8 cellular contexts compared by ENCODE assay signal in the genomic region with DNA sequence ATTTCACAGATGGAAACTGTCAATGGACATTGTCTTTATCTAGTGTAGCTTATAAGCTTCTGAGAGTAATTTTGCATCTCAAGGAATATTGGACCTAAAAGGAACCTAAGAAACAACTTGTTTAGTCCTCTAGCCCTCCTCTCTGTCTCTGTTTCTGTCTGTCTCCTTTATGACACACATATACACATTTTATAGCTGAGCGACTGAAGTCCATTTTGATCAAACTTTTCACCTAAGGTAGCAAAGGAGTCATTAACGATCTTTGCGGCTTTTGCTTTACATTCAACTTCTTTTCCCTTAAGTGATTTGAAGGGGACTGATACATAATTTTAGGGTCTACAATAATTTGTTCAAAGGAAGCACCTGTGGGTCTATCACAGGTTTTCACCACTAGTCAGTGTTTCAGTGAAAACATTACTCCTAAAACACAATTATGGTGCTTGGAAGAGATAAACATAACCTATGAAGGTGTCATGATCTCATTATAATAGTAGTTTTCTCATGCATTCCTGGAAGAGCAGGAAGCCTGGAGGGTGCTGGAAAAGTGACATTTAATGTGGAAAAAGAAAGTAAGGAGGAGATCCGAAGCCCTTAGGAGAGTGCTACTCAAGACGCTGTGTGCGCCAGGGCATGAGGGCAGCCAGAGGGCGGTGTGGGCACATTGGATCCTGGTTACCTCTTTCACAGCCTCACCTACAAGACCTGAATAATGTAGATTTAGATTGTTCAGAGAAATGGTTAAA.
DNase-seq lines count a peak whose midpoint lies in the region; ATAC-seq, FAIRE-seq and TF ChIP-seq lines count a peak whose summit lies in the region.

No MANE protein-coding gene starts in this region.

- ATAC-seq in stimulated activated memory B cell treated with anti-CD40 and anti-IgM and Interleukin-4, amounts not matched to agents 10 μg/mL and 1 μg/mL and 100 μg/mL, for 72 hours: peak; percentile 85
- no peak for ATAC-seq in omental fat pad (ENCODE audit: low FRiP score)

- FAIRE-seq in G401.6 (lab: Jason Lieb, UNC): peak; percentile 95
- peak; percentile 42 for FAIRE-seq in HTR-8/SVneo (lab: Jason Lieb, UNC)

- DNase-seq in HTR-8/SVneo (ENCODE audit: insufficient read length, low spot score) (peak; percentile 28), chondrocyte (ENCODE audit: low spot score) (no peak), medulla oblongata (ENCODE audit: extremely low spot score) (peak; percentile 31), omental fat pad (ENCODE audit: low spot score) (no peak), cortex of kidney (lab: John Stamatoyannopoulos, UW) (no peak)
- peak; percentile 35 for DNase-seq in activated CD4-positive, CD25-positive, alpha-beta regulatory T cell treated with anti-CD3 and anti-CD28 coated beads, Interleukin-2, amount 50 U/mL, for 72 hours

- peak; percentile 74 for TF ChIP-seq CTCF in chondrocyte (IDR thresholded peaks at IDR 0.05)
- TF ChIP-seq CTCF in omental fat pad (IDR thresholded peaks at IDR 0.05): peak in 1 of 3 donors; percentile 13

- peaks cover 21% of the 10 kb centered on the region for H3K4me1 Mint-ChIP-seq in chondrocyte (ENCODE audit: low read depth)
- H3K4me1 Mint-ChIP-seq in stimulated activated memory B cell treated with anti-CD40 and anti-IgM and Interleukin-4, amounts not matched to agents 10 μg/mL and 1 μg/mL and 100 μg/mL, for 72 hours: peaks cover 8% of the 10 kb centered on the region

- H3K36me3 Mint-ChIP-seq in chondrocyte (ENCODE audit: low read depth): no peaks in the 10 kb centered on the region
- H3K36me3 Mint-ChIP-seq in stimulated activated memory B cell treated with anti-CD40 and anti-IgM and Interleukin-4, amounts not matched to agents 10 μg/mL and 1 μg/mL and 100 μg/mL, for 72 hours: no peaks in the 10 kb centered on the region

- H3K4me3 Mint-ChIP-seq in chondrocyte (ENCODE audit: unreplicated experiment): no peak overlapping the region
- peak overlapping the region; percentile 40 for H3K4me3 Mint-ChIP-seq in stimulated activated memory B cell treated with anti-CD40 and anti-IgM and Interleukin-4, amounts not matched to agents 10 μg/mL and 1 μg/mL and 100 μg/mL, for 72 hours

- no peaks in the 10 kb centered on the region for H3K9me3 Mint-ChIP-seq in chondrocyte (ENCODE audit: low read depth)
- no peaks in the 10 kb centered on the region for H3K9me3 Mint-ChIP-seq in stimulated activated memory B cell treated with anti-CD40 and anti-IgM and Interleukin-4, amounts not matched to agents 10 μg/mL and 1 μg/mL and 100 μg/mL, for 72 hours

- H3K27ac Mint-ChIP-seq in chondrocyte (ENCODE audit: unreplicated experiment): no peak overlapping the region
- peak overlapping the region; percentile 46 for H3K27ac Mint-ChIP-seq in stimulated activated memory B cell treated with anti-CD40 and anti-IgM and Interleukin-4, amounts not matched to agents 10 μg/mL and 1 μg/mL and 100 μg/mL, for 72 hours

- no peaks in the 10 kb centered on the region for H3K27me3 Mint-ChIP-seq in chondrocyte (ENCODE audit: low read depth)
- H3K27me3 Mint-ChIP-seq in stimulated activated memory B cell treated with anti-CD40 and anti-IgM and Interleukin-4, amounts not matched to agents 10 μg/mL and 1 μg/mL and 100 μg/mL, for 72 hours: no peaks in the 10 kb centered on the region

Comparison
In these comparisons a context has a peak if more than half of its experiments do, and no peak if none do; other contexts are left out.
1. DNase-seq: peak in HTR-8/SVneo (single experiment), activated CD4-positive, CD25-positive, alpha-beta regulatory T cell treated with anti-CD3 and anti-CD28 coated beads, Interleukin-2, amount 50 U/mL, for 72 hours (single experiment) and medulla oblongata (single experiment); none in chondrocyte (single experiment), omental fat pad (single experiment) and cortex of kidney (single experiment).